Comparison of ENCODE assay signal across 1 cellular context in the genomic region with DNA sequence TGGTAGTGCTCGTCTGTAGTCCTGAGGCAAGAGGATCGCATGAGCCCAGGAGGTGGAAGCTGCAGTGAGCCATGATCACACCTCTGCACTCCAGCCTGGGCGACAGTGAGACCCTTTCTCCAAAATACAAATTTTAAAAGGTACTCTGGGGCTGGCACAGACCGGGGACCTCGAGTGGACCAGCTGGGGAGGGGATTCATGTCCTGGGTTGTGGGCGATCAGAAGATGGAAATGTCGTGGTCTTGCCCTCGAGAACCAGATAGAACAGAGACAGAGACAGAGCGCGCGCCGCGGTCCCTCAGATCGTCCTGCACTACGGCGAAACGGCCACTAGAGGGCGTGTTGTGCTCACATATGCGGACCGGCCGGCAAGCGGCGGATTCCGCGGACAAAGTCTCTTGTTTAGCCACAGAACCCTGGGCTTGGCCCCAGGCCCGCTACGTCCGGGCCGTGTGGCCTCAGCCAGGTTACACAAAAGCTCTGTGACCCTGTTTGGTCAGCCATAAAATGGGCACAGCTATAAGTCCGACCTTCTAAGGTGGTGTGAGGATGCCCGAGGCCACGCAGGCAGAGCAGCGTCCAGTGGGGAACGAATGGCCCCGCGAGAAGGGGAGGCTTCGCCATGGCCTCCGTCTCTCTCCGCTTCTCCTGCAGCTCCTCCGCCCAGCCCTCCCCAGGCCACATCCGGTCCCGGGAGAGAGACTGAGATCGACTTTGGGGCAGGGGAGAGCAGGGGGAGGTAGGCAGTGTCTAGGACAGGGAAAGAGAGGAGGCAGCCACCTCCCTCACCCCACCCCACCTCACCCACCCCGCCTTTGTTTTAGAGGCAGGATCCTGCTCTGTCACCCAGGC.
TF ChIP-seq lines count a peak whose summit lies in the region.

No MANE protein-coding gene starts in this region.

TF ChIP-seq in HepG2, 621 proteins besides CTCF, POLR2A, EP300 and RAD21 (continued from another document and continues in another):
- TF ChIP-seq ZNF136 (CRISPR knock-in tag; IDR thresholded peaks at IDR 0.05; ENCODE audit: low read depth) (no peak), DMAP1 (CRISPR knock-in tag; IDR thresholded peaks at IDR 0.05) (0 out of 2 replicates have a peak, but pooled peaks have one; percentile 35), CREM (IDR thresholded peaks at IDR 0.05) (no peak), CREM (CRISPR knock-in tag; IDR thresholded peaks at IDR 0.05) (no peak), NCOA1 (CRISPR knock-in tag; IDR thresholded peaks at IDR 0.05) (no peak), GATAD2A (CRISPR knock-in tag; IDR thresholded peaks at IDR 0.05) (0 out of 2 replicates have a peak, but pooled peaks have one; percentile 29), MIXL1 (CRISPR knock-in tag; IDR thresholded peaks at IDR 0.05) (0 out of 2 replicates have a peak, but pooled peaks have one; percentile 35), CBFB (CRISPR knock-in tag; IDR thresholded peaks at IDR 0.05) (peak; percentile 70), CBX1 (IDR thresholded peaks at IDR 0.05; ENCODE audit: low read depth) (peak; percentile 50), ZNF549 (CRISPR knock-in tag; IDR thresholded peaks at IDR 0.05) (no peak; the same call in 1 of the 2 replicates), JUND (CRISPR knock-in tag; IDR thresholded peaks at IDR 0.05) (no peak), TEAD3 (CRISPR knock-in tag; optimal IDR thresholded peaks at IDR 0.05; ENCODE audit: borderline replicate concordance) (peak; percentile 49), ZBTB2 (CRISPR knock-in tag; IDR thresholded peaks at IDR 0.05; ENCODE audit: low read depth) (no peak), SP1 (IDR thresholded peaks at IDR 0.05) (no peak), SP1 (CRISPR knock-in tag; IDR thresholded peaks at IDR 0.05) (no peak), HNRNPL (IDR thresholded peaks at IDR 0.05; ENCODE audit: low read depth, low read length) (no peak), ZFP62 (CRISPR knock-in tag; IDR thresholded peaks at IDR 0.05) (no peak), ZGPAT (CRISPR knock-in tag; IDR thresholded peaks at IDR 0.05) (peak; percentile 76), RBAK (CRISPR knock-in tag; IDR thresholded peaks at IDR 0.05) (no peak), ZNF34 (CRISPR knock-in tag; IDR thresholded peaks at IDR 0.05; ENCODE audit: borderline replicate concordance) (no peak), SMC3 (IDR thresholded peaks at IDR 0.05; ENCODE audit: low read length) (peak; percentile 73), ASH2L (IDR thresholded peaks at IDR 0.05; ENCODE audit: insufficient read length, low read depth, low read length) (peak; percentile 49), ISX (CRISPR knock-in tag; conservative IDR thresholded peaks at IDR 0.05) (no peak), ATF7 (IDR thresholded peaks at IDR 0.05) (no peak), ATF7 (CRISPR knock-in tag; IDR thresholded peaks at IDR 0.05) (no peak), DBP (CRISPR knock-in tag; IDR thresholded peaks at IDR 0.05; ENCODE audit: not compliant biosample characterization) (no peak), ZNF737 (CRISPR knock-in tag; IDR thresholded peaks at IDR 0.05; ENCODE audit: borderline replicate concordance) (no peak)
- TF ChIP-seq, protein P1, sequence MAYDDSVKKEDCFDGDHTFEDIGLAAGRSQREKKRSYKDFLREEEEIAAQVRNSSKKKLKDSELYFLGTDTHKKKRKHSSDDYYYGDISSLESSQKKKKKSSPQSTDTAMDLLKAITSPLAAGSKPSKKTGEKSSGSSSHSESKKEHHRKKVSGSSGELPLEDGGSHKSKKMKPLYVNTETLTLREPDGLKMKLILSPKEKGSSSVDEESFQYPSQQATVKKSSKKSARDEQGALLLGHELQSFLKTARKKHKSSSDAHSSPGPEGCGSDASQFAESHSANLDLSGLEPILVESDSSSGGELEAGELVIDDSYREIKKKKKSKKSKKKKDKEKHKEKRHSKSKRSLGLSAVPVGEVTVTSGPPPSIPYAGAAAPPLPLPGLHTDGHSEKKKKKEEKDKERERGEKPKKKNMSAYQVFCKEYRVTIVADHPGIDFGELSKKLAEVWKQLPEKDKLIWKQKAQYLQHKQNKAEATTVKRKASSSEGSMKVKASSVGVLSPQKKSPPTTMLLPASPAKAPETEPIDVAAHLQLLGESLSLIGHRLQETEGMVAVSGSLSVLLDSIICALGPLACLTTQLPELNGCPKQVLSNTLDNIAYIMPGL (CRISPR knock-in tag; IDR thresholded peaks at IDR 0.05; ENCODE audit: borderline replicate concordance in 1 of 2, low read depth in 1 of 2) = peak; percentile 86 to 92
- TF ChIP-seq, protein P2, sequence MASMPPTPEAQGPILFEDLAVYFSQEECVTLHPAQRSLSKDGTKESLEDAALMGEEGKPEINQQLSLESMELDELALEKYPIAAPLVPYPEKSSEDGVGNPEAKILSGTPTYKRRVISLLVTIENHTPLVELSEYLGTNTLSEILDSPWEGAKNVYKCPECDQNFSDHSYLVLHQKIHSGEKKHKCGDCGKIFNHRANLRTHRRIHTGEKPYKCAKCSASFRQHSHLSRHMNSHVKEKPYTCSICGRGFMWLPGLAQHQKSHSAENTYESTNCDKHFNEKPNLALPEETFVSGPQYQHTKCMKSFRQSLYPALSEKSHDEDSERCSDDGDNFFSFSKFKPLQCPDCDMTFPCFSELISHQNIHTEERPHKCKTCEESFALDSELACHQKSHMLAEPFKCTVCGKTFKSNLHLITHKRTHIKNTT (CRISPR knock-in tag; IDR thresholded peaks at IDR 0.05) = no peak
- TF ChIP-seq, protein P3, sequence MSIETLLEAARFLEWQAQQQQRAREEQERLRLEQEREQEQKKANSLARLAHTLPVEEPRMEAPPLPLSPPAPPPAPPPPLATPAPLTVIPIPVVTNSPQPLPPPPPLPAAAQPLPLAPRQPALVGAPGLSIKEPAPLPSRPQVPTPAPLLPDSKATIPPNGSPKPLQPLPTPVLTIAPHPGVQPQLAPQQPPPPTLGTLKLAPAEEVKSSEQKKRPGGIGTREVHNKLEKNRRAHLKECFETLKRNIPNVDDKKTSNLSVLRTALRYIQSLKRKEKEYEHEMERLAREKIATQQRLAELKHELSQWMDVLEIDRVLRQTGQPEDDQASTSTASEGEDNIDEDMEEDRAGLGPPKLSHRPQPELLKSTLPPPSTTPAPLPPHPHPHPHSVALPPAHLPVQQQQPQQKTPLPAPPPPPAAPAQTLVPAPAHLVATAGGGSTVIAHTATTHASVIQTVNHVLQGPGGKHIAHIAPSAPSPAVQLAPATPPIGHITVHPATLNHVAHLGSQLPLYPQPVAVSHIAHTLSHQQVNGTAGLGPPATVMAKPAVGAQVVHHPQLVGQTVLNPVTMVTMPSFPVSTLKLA (IDR thresholded peaks at IDR 0.05) = no peak
- TF ChIP-seq, protein P4, sequence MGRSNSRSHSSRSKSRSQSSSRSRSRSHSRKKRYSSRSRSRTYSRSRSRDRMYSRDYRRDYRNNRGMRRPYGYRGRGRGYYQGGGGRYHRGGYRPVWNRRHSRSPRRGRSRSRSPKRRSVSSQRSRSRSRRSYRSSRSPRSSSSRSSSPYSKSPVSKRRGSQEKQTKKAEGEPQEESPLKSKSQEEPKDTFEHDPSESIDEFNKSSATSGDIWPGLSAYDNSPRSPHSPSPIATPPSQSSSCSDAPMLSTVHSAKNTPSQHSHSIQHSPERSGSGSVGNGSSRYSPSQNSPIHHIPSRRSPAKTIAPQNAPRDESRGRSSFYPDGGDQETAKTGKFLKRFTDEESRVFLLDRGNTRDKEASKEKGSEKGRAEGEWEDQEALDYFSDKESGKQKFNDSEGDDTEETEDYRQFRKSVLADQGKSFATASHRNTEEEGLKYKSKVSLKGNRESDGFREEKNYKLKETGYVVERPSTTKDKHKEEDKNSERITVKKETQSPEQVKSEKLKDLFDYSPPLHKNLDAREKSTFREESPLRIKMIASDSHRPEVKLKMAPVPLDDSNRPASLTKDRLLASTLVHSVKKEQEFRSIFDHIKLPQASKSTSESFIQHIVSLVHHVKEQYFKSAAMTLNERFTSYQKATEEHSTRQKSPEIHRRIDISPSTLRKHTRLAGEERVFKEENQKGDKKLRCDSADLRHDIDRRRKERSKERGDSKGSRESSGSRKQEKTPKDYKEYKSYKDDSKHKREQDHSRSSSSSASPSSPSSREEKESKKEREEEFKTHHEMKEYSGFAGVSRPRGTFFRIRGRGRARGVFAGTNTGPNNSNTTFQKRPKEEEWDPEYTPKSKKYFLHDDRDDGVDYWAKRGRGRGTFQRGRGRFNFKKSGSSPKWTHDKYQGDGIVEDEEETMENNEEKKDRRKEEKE (IDR thresholded peaks at IDR 0.05) = no peak
- TF ChIP-seq, protein P5, sequence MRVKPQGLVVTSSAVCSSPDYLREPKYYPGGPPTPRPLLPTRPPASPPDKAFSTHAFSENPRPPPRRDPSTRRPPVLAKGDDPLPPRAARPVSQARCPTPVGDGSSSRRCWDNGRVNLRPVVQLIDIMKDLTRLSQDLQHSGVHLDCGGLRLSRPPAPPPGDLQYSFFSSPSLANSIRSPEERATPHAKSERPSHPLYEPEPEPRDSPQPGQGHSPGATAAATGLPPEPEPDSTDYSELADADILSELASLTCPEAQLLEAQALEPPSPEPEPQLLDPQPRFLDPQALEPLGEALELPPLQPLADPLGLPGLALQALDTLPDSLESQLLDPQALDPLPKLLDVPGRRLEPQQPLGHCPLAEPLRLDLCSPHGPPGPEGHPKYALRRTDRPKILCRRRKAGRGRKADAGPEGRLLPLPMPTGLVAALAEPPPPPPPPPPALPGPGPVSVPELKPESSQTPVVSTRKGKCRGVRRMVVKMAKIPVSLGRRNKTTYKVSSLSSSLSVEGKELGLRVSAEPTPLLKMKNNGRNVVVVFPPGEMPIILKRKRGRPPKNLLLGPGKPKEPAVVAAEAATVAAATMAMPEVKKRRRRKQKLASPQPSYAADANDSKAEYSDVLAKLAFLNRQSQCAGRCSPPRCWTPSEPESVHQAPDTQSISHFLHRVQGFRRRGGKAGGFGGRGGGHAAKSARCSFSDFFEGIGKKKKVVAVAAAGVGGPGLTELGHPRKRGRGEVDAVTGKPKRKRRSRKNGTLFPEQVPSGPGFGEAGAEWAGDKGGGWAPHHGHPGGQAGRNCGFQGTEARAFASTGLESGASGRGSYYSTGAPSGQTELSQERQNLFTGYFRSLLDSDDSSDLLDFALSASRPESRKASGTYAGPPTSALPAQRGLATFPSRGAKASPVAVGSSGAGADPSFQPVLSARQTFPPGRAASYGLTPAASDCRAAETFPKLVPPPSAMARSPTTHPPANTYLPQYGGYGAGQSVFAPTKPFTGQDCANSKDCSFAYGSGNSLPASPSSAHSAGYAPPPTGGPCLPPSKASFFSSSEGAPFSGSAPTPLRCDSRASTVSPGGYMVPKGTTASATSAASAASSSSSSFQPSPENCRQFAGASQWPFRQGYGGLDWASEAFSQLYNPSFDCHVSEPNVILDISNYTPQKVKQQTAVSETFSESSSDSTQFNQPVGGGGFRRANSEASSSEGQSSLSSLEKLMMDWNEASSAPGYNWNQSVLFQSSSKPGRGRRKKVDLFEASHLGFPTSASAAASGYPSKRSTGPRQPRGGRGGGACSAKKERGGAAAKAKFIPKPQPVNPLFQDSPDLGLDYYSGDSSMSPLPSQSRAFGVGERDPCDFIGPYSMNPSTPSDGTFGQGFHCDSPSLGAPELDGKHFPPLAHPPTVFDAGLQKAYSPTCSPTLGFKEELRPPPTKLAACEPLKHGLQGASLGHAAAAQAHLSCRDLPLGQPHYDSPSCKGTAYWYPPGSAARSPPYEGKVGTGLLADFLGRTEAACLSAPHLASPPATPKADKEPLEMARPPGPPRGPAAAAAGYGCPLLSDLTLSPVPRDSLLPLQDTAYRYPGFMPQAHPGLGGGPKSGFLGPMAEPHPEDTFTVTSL (CRISPR knock-in tag; IDR thresholded peaks at IDR 0.05; ENCODE audit: borderline replicate concordance) = no peak
- TF ChIP-seq, protein P6, sequence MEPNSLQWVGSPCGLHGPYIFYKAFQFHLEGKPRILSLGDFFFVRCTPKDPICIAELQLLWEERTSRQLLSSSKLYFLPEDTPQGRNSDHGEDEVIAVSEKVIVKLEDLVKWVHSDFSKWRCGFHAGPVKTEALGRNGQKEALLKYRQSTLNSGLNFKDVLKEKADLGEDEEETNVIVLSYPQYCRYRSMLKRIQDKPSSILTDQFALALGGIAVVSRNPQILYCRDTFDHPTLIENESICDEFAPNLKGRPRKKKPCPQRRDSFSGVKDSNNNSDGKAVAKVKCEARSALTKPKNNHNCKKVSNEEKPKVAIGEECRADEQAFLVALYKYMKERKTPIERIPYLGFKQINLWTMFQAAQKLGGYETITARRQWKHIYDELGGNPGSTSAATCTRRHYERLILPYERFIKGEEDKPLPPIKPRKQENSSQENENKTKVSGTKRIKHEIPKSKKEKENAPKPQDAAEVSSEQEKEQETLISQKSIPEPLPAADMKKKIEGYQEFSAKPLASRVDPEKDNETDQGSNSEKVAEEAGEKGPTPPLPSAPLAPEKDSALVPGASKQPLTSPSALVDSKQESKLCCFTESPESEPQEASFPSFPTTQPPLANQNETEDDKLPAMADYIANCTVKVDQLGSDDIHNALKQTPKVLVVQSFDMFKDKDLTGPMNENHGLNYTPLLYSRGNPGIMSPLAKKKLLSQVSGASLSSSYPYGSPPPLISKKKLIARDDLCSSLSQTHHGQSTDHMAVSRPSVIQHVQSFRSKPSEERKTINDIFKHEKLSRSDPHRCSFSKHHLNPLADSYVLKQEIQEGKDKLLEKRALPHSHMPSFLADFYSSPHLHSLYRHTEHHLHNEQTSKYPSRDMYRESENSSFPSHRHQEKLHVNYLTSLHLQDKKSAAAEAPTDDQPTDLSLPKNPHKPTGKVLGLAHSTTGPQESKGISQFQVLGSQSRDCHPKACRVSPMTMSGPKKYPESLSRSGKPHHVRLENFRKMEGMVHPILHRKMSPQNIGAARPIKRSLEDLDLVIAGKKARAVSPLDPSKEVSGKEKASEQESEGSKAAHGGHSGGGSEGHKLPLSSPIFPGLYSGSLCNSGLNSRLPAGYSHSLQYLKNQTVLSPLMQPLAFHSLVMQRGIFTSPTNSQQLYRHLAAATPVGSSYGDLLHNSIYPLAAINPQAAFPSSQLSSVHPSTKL (CRISPR knock-in tag; IDR thresholded peaks at IDR 0.05) = peak; percentile 54
